In genomic region chr15:44298878-44299277, GRCh38 we compare ENCODE assay signal across 12 cellular contexts. TPM values are rescaled to one million over a fixed set of nuclear protein-coding genes. Genes with fewer than 3 reads are reported as not detected.
DNase-seq lines count a peak whose midpoint lies in the region; ATAC-seq, FAIRE-seq and TF ChIP-seq lines count a peak whose summit lies in the region.
"Had no signal": no experiment of that assay in that cellular context is flagged by ENCODE, and none has a peak within 500 bp of the region (broad histone marks: within the 10 kb centered on the region; RNA-seq: fewer than 3 reads in every experiment).

No MANE protein-coding gene starts in this region.

- dilution Hi-C loops in keratinocyte (cut with MboI; ENCODE audit: extremely low pct_ligation_motif_present, low sequenced_read_pairs) = no loop called here

- no peaks in the 10 kb centered on the region for H3K27me3 Mint-ChIP-seq in T-helper 17 cell
- H3K27me3 Mint-ChIP-seq: naive B cell had no signal

- no peak for TF ChIP-seq POLR2A in H54 (IDR thresholded peaks at IDR 0.05; ENCODE audit: low read depth, low read length)
- no peak for TF ChIP-seq POLR2A in Peyer's patch (IDR thresholded peaks at IDR 0.05)

- POLR2A ChIA-PET in SK-N-SH (lab: Yijun Ruan, JAX) = no interaction called here

- H3K9ac ChIP-seq in SK-N-SH (no peak overlapping the region), keratinocyte (ENCODE audit: control insufficient read depth, extremely low read depth, insufficient read depth, low read length) (no peak overlapping the region)

- H3K36me3 Mint-ChIP-seq in T-helper 17 cell (ENCODE audit: low read depth) = peaks cover 3% of the 10 kb centered on the region
- H3K36me3 Mint-ChIP-seq: naive B cell had no signal

- H3K4me3 ChIP-seq in BE2C (ENCODE audit: low read depth, low read length) (no peak overlapping the region), SK-N-SH (ENCODE audit: low read depth in 2 of 2, low read length in 1 of 2) (no peak overlapping the region), keratinocyte (ENCODE audit: control insufficient read depth in 2 of 3, extremely low read depth in 1 of 3, insufficient read depth in 2 of 3, low read depth in 1 of 3, low read length in 3 of 3) (no peak overlapping the region), Peyer's patch (no peak overlapping the region)
- H3K4me3 ChIP-seq: body of pancreas, thyroid gland had no signal

- H3K79me2 ChIP-seq in SK-N-SH (ENCODE audit: insufficient read depth) (peaks cover 87% of the 10 kb centered on the region), keratinocyte (ENCODE audit: control insufficient read depth, insufficient read depth, low read length) (peaks cover 31% of the 10 kb centered on the region)

- 100% methylated on average over 1 of the region's 1 CpG for WGBS in SK-N-SH (ENCODE audit: low lambda C conversion rate)

- H3K27me3 ChIP-seq in BE2C (no peaks in the 10 kb centered on the region), SK-N-SH (ENCODE audit: insufficient read depth) (no peaks in the 10 kb centered on the region), keratinocyte (ENCODE audit: control insufficient read depth, extremely low read depth, insufficient read depth, low read length) (no peaks in the 10 kb centered on the region), Peyer's patch (no peaks in the 10 kb centered on the region)
- H3K27me3 ChIP-seq: body of pancreas, thyroid gland had no signal

- H3K4me1 ChIP-seq in BE2C (peaks cover 3% of the 10 kb centered on the region; the same call in 1 of the 2 replicates), SK-N-SH (ENCODE audit: control insufficient read depth in 1 of 2, insufficient read depth in 2 of 2, low read depth in 1 of 2, low read length in 1 of 2) (peaks cover 0 to 19% of the 10 kb centered on the region in 2 experiments; a peak in 2 of 4 replicates), keratinocyte (ENCODE audit: control insufficient read depth, extremely low read depth, insufficient read depth, low read length) (peaks cover 22% of the 10 kb centered on the region), Peyer's patch (peaks cover 0 to 22% (median 2%) of the 10 kb centered on the region in 4 donors)

- TF ChIP-seq EP300 in SK-N-SH (IDR thresholded peaks at IDR 0.05; ENCODE audit: borderline replicate concordance in 1 of 2, low read depth in 1 of 2, low read length in 1 of 2) = no peak

- TF ChIP-seq RAD21 in SK-N-SH (IDR thresholded peaks at IDR 0.05; ENCODE audit: low read length) = peak; percentile 24

- peak; percentile 55 for FAIRE-seq in H54 (lab: Jason Lieb, UNC)
- FAIRE-seq in keratinocyte (lab: Jason Lieb, UNC) = no peak

- peak; percentile 70 for DNase-seq in BE2C
- DNase-seq in H54 (ENCODE audit: insufficient read length, low spot score) = no peak
- DNase-seq in SK-N-SH = peak; percentile 30
- no peak for DNase-seq in keratinocyte (ENCODE audit: low read depth, low spot score)
- DNase-seq in activated effector memory CD4-positive, alpha-beta T cell treated with anti-CD3 and anti-CD28 coated beads, Interleukin-2, amount 50 U/mL, for 16 hours = no peak
- DNase-seq in Peyer's patch = no peak
- DNase-seq in T-helper 17 cell = no peak
- DNase-seq: body of pancreas, naive B cell, NCI-H1436 treated with DMSO at 0.1 percent for 48 hours, thyroid gland had no signal

- H3K9me1 ChIP-seq in keratinocyte (ENCODE audit: control insufficient read depth, extremely low read depth, insufficient read depth, low read length) = no peaks in the 10 kb centered on the region

- no peak overlapping the region for H3K27ac Mint-ChIP-seq in T-helper 17 cell

- H2AFZ ChIP-seq in SK-N-SH (ENCODE audit: low read depth) (no peak overlapping the region), keratinocyte (ENCODE audit: control insufficient read depth, low read length) (no peak overlapping the region)

- H3K4me1 Mint-ChIP-seq in T-helper 17 cell = peaks cover 33% of the 10 kb centered on the region

- H3K4me3 Mint-ChIP-seq in T-helper 17 cell = no peak overlapping the region

- TF ChIP-seq CTCF in BE2C (IDR thresholded peaks at IDR 0.05; ENCODE audit: low read depth, low read length) (peak; percentile 79), SK-N-SH (IDR thresholded peaks at IDR 0.05) (peak; percentile 45; the same call in 1 of the 2 replicates), keratinocyte (optimal IDR thresholded peaks at IDR 0.05 in 1 of 3, IDR thresholded peaks at IDR 0.05 in 1 of 3, conservative IDR thresholded peaks at IDR 0.05 in 1 of 3; ENCODE audit: extremely low read depth in 1 of 3, insufficient read depth in 2 of 3, low read length in 3 of 3) (peak; percentile 47 to 66 (median 55)), Peyer's patch (IDR thresholded peaks at IDR 0.05) (peak in 3 of 6 experiments; percentile 5 to 13 (median 11))

- CTCF ChIA-PET in SK-N-SH (lab: Yijun Ruan, JAX) = interaction anchor here (1.7 kb wide), 1 partner anchor 9 kb away, joined by 4 read pairs; no protein-coding TSS in a partner anchor

- H3K4me2 ChIP-seq in SK-N-SH (no peak overlapping the region), keratinocyte (ENCODE audit: control insufficient read depth, extremely low read depth, insufficient read depth, low read depth, low read length) (no peak overlapping the region)

- no peaks in the 10 kb centered on the region for H3K36me3 ChIP-seq in BE2C
- peaks cover 0 to 2% of the 10 kb centered on the region in 2 experiments for H3K36me3 ChIP-seq in SK-N-SH (replicated peaks in 1 of 2; ENCODE audit: control insufficient read depth in 1 of 2, insufficient read depth in 2 of 2, low read length in 1 of 2)
- H3K36me3 ChIP-seq in keratinocyte (ENCODE audit: control insufficient read depth in 2 of 2, extremely low read depth in 1 of 2, insufficient read depth in 2 of 2, low read length in 2 of 2) = no peaks in the 10 kb centered on the region
- H3K36me3 ChIP-seq in Peyer's patch = no peaks in the 10 kb centered on the region
- H3K36me3 ChIP-seq: thyroid gland had no signal

- H3K9me2 ChIP-seq in SK-N-SH = no peaks in the 10 kb centered on the region

- ATAC-seq in HG02571 (IDR thresholded peaks at IDR 0.05; ENCODE audit: unreplicated experiment) (no peak), T-helper 17 cell (no peak)
- ATAC-seq: body of pancreas had no signal

- H3K27ac ChIP-seq in SK-N-SH (ENCODE audit: low read depth in 2 of 2, low read length in 1 of 2) (no peak overlapping the region), keratinocyte (ENCODE audit: control insufficient read depth, insufficient read depth, low read length) (no peak overlapping the region), Peyer's patch (no peak overlapping the region)
- H3K27ac ChIP-seq: body of pancreas, thyroid gland had no signal

- H4K20me1 ChIP-seq in SK-N-SH (ENCODE audit: insufficient read depth) (no peaks in the 10 kb centered on the region), keratinocyte (ENCODE audit: control insufficient read depth, extremely low read depth, insufficient read depth, low read length) (no peaks in the 10 kb centered on the region)

- H3K9me3 ChIP-seq in BE2C (no peaks in the 10 kb centered on the region), SK-N-SH (no peaks in the 10 kb centered on the region), keratinocyte (ENCODE audit: control insufficient read depth, low read depth, low read length) (no peaks in the 10 kb centered on the region), Peyer's patch (no peaks in the 10 kb centered on the region), T-helper 17 cell (ENCODE audit: control insufficient read depth, low read length, poor library complexity, severe bottlenecking) (no peaks in the 10 kb centered on the region)
- H3K9me3 ChIP-seq: body of pancreas, thyroid gland had no signal

- H3F3A ChIP-seq in SK-N-SH (replicated peaks; ENCODE audit: insufficient read depth) = peaks cover 15% of the 10 kb centered on the region

TF ChIP-seq in SK-N-SH, 30 proteins besides CTCF, POLR2A, EP300 and RAD21:
- TF ChIP-seq SIN3A (IDR thresholded peaks at IDR 0.05; ENCODE audit: borderline replicate concordance, low read depth, low read length) (no peak), EZH2phosphoT487 (IDR thresholded peaks at IDR 0.05; ENCODE audit: borderline replicate concordance, low read depth) (no peak), MXI1 (IDR thresholded peaks at IDR 0.05; ENCODE audit: low read depth, low read length) (no peak), YY1 (IDR thresholded peaks at IDR 0.05; ENCODE audit: low read depth) (no peak), SMC3 (IDR thresholded peaks at IDR 0.05; ENCODE audit: low read depth, low read length) (no peak), FOXJ3 (CRISPR knock-in tag; IDR thresholded peaks at IDR 0.05) (no peak), MEF2A (IDR thresholded peaks at IDR 0.05; ENCODE audit: borderline replicate concordance, low read depth) (no peak), ELF1 (IDR thresholded peaks at IDR 0.05) (no peak), RXRA (IDR thresholded peaks at IDR 0.05; ENCODE audit: borderline replicate concordance, low read depth) (no peak), TAF1 (IDR thresholded peaks at IDR 0.05; ENCODE audit: borderline replicate concordance, low read depth, low read length) (no peak)

RNA-seq across cellular contexts. Expression of gene GOLM2, which starts 10.4 kb away (rescaled TPM):
- 16.3 TPM for polyA plus RNA-seq in BE2C (2012; ENCODE audit: insufficient read depth, insufficient read length, low read depth)
- polyA plus RNA-seq in SK-N-SH (2012; rRNA removed) = 28.1 and 33.3 TPM in 2 replicates
- 47.4 and 56.2 TPM in 2 replicates for polyA plus RNA-seq in SK-N-SH (2012; cell fraction: cytosol; rRNA removed)
- 10.7 and 18.6 TPM in 2 replicates for polyA plus RNA-seq in SK-N-SH (2012; cell fraction: nucleus; rRNA removed)
- polyA plus RNA-seq in keratinocyte = 10.6 to 19.4 TPM (median 14.0 TPM) in 3 replicates
- 75.9 TPM for polyA plus RNA-seq in keratinocyte (2011; ENCODE audit: low read depth)
- polyA plus RNA-seq in keratinocyte (2011; cell fraction: cytosol; rRNA removed) = 10.9 and 18.7 TPM in 2 replicates
- polyA plus RNA-seq in keratinocyte (2011; cell fraction: nucleus; rRNA removed) = 15.8 and 16.5 TPM in 2 replicates
- 10.5 and 17.5 TPM in 2 replicates for polyA plus RNA-seq in keratinocyte (2012; ENCODE audit: low replicate concordance)
- polyA minus RNA-seq in keratinocyte = 6.7 to 15.4 TPM (median 7.0 TPM) in 3 replicates
- polyA minus RNA-seq in keratinocyte (2011; cell fraction: cytosol; rRNA and poly(A)+ RNA removed) = 24.6 TPM
- 8.7 and 16.7 TPM in 2 replicates for polyA minus RNA-seq in keratinocyte (2011; cell fraction: nucleus; rRNA and poly(A)+ RNA removed)
- 10 to 100 TPM; 34.1 to 57.4 (median 43.7) TPM for total RNA-seq in Peyer's patch
- total RNA-seq in T-helper 17 cell = 10 to 100 TPM; 41.5 to 48.8 TPM

Comparison
In these comparisons a context has a peak if more than half of its experiments do, and no peak if none do; other contexts are left out.
1. DNase-seq: peak in BE2C (single experiment) and SK-N-SH (single experiment); none in H54 (single experiment), keratinocyte (single experiment), activated effector memory CD4-positive, alpha-beta T cell treated with anti-CD3 and anti-CD28 coated beads, Interleukin-2, amount 50 U/mL, for 16 hours (single experiment), Peyer's patch (0 of 3) and T-helper 17 cell (0 of 3).